10 cellular contexts compared by ENCODE assay signal in genomic region chr22:41256898-41257260, GRCh38. TPM values are rescaled to one million over a fixed set of nuclear protein-coding genes. Genes with fewer than 3 reads are reported as not detected.
DNase-seq lines count a peak whose midpoint lies in the region; ATAC-seq, FAIRE-seq and TF ChIP-seq lines count a peak whose summit lies in the region.
"Had no signal": no experiment of that assay in that cellular context is flagged by ENCODE, and none has a peak within 500 bp of the region (broad histone marks: within the 10 kb centered on the region; RNA-seq: fewer than 3 reads in every experiment).

No MANE protein-coding gene starts in this region.

- H3K27ac Mint-ChIP-seq in neural progenitor cell = no peak overlapping the region
- H3K27ac Mint-ChIP-seq: activated CD4-positive, alpha-beta memory T cell treated with anti-CD3 and anti-CD28 coated beads for 36 hours; activated naive CD8-positive, alpha-beta T cell treated with anti-CD3 and anti-CD28 coated beads, Interleukin-2, amount 10 ng/mL, durations not matched to agents 7 days and 5 days had no signal

- H3K27me3 Mint-ChIP-seq in neural progenitor cell (ENCODE audit: insufficient read depth, low read depth) = no peaks in the 10 kb centered on the region
- H3K27me3 Mint-ChIP-seq: activated CD4-positive, alpha-beta memory T cell treated with anti-CD3 and anti-CD28 coated beads for 36 hours; activated naive CD8-positive, alpha-beta T cell treated with anti-CD3 and anti-CD28 coated beads, Interleukin-2, amount 10 ng/mL, durations not matched to agents 7 days and 5 days had no signal

- 88% methylated on average over 6 of the region's 6 CpGs; no CpG with 5 or more reads in 1 of the 2 experiments for WGBS in H1 (ENCODE audit: extremely low coverage in 1 of 2, insufficient coverage in 1 of 2, insufficient read length in 1 of 2, insufficient replicate concordance in 2 of 2, low coverage in 1 of 2, low lambda C conversion rate in 2 of 2, missing lambda C conversion rate in 1 of 2), 2 experiments

- H2BK15ac ChIP-seq in H1 (ENCODE audit: low read length) = no peak overlapping the region

- H3F3A ChIP-seq in neural progenitor cell (ENCODE audit: low read depth) = no peaks in the 10 kb centered on the region

- H3K23ac ChIP-seq in H1 (ENCODE audit: insufficient read length) = no peak overlapping the region

- no peak overlapping the region for H2BK12ac ChIP-seq in H1 (ENCODE audit: low read depth, low read length)

- no peak for ATAC-seq in HG02885 (IDR thresholded peaks at IDR 0.05; ENCODE audit: poor library complexity, unreplicated experiment)
- ATAC-seq in mucosa of descending colon = no peak
- no peak for ATAC-seq in GM18511 (IDR thresholded peaks at IDR 0.05; ENCODE audit: unreplicated experiment)

- H3K36me3 ChIP-seq in H1 (ENCODE audit: control insufficient read depth in 2 of 4, insufficient read depth in 4 of 4, low read length in 3 of 4) (peaks cover 55 to 92% (median 73%) of the 10 kb centered on the region in 4 experiments), neural progenitor cell (peaks cover 5% of the 10 kb centered on the region), mucosa of descending colon (ENCODE audit: low read depth) (peaks cover 3% of the 10 kb centered on the region)

- no peak for TF ChIP-seq POLR2A in H1 (IDR thresholded peaks at IDR 0.05; ENCODE audit: control extremely low read depth in 1 of 2, low read depth in 2 of 2, low read length in 2 of 2)

- TF ChIP-seq RAD21 in H1 (IDR thresholded peaks at IDR 0.05 in 1 of 2, conservative IDR thresholded peaks at IDR 0.05 in 1 of 2; ENCODE audit: low read depth in 2 of 2, low read length in 2 of 2) = no peak

- H3K9me3 Mint-ChIP-seq in neural progenitor cell = no peaks in the 10 kb centered on the region
- H3K9me3 Mint-ChIP-seq: activated CD4-positive, alpha-beta memory T cell treated with anti-CD3 and anti-CD28 coated beads for 36 hours; activated naive CD8-positive, alpha-beta T cell treated with anti-CD3 and anti-CD28 coated beads, Interleukin-2, amount 10 ng/mL, durations not matched to agents 7 days and 5 days had no signal

- H3K27me3 ChIP-seq in H1 (replicated peaks in 1 of 4; ENCODE audit: control insufficient read depth in 3 of 4, extremely low read depth in 1 of 4, insufficient read depth in 3 of 4, low read length in 3 of 4) (no peaks in the 10 kb centered on the region), neural progenitor cell (no peaks in the 10 kb centered on the region)

- peaks cover 19% of the 10 kb centered on the region for H3K36me3 Mint-ChIP-seq in neural progenitor cell

- intact Hi-C loops in mucosa of descending colon (cut with DNase I, micrococcal nuclease) = no loop called here

- no peak overlapping the region for H2AK5ac ChIP-seq in H1 (ENCODE audit: low read depth, low read length)

- FAIRE-seq in H1 (lab: Jason Lieb, UNC) = no peak

- no peak for TF ChIP-seq CTCF in H1 (IDR thresholded peaks at IDR 0.05; ENCODE audit: control extremely low read depth in 1 of 3, insufficient read depth in 1 of 3, low read depth in 1 of 3, low read length in 3 of 3)
- TF ChIP-seq CTCF in neural progenitor cell (IDR thresholded peaks at IDR 0.05) = no peak
- TF ChIP-seq CTCF in mucosa of descending colon (IDR thresholded peaks at IDR 0.05) = no peak

- H3K4me2 ChIP-seq in H1 (ENCODE audit: insufficient read depth in 1 of 2, low read depth in 2 of 2, low read length in 2 of 2) (no peak overlapping the region; a peak in 2 of 4 replicates), neural progenitor cell (no peak overlapping the region)

- no peak overlapping the region for H2AFZ ChIP-seq in H1 (ENCODE audit: low read length)
- H2AFZ ChIP-seq in neural progenitor cell (replicated peaks) = no peak overlapping the region

- H3K4me3 ChIP-seq in H1 (ENCODE audit: extremely low read depth in 1 of 4, insufficient read depth in 2 of 4, low read depth in 3 of 4, low read length in 4 of 4) = no peak overlapping the region
- no peak overlapping the region for H3K4me3 ChIP-seq in neural progenitor cell
- no peak overlapping the region for H3K4me3 ChIP-seq in mucosa of descending colon

- H3K79me2 ChIP-seq in H1 (ENCODE audit: control insufficient read depth in 1 of 2, insufficient read depth in 2 of 2, low read length in 2 of 2) = no peaks in the 10 kb centered on the region
- no peaks in the 10 kb centered on the region for H3K79me2 ChIP-seq in neural progenitor cell (ENCODE audit: low read depth)

- H3K23me2 ChIP-seq in H1 (ENCODE audit: low read depth, low read length) = no peaks in the 10 kb centered on the region

- POLR2A ChIA-PET in H1 (lab: Charles Lee; ENCODE audit: partially characterized antibody) = interaction anchor here (0.5 to 4.7 kb wide), 15 partner anchors 9 to 234 kb away, joined by 3 to 28 read pairs (median 5); partner anchors contain the start of genes CHADL, RANGAP1, TEF and TOB2

- no peak overlapping the region; the same call in 1 of the 2 replicates for H4K8ac ChIP-seq in H1 (ENCODE audit: extremely low read depth, insufficient read depth, low read length)

- H3K56ac ChIP-seq in H1 (replicated peaks; ENCODE audit: insufficient read length, low read depth, low read length) = no peak overlapping the region

- peaks cover 3% of the 10 kb centered on the region for H3K4me1 Mint-ChIP-seq in neural progenitor cell
- H3K4me1 Mint-ChIP-seq: activated naive CD8-positive, alpha-beta T cell treated with anti-CD3 and anti-CD28 coated beads, Interleukin-2, amount 10 ng/mL, durations not matched to agents 7 days and 5 days had no signal

- H4K91ac ChIP-seq in H1 (replicated peaks; ENCODE audit: insufficient read length, low read length) = no peak overlapping the region

- H2BK20ac ChIP-seq in H1 (ENCODE audit: low read length) = no peak overlapping the region

- CTCF ChIA-PET in H1 (lab: Charles Lee; ENCODE audit: partially characterized antibody) = interaction anchor here (0.8 to 3.2 kb wide), 5 partner anchors 9 to 334 kb away, joined by 3 to 11 read pairs (median 5); no protein-coding TSS in a partner anchor

- H3K14ac ChIP-seq in H1 (ENCODE audit: insufficient read length) = no peak overlapping the region

- no peak overlapping the region for H4K5ac ChIP-seq in H1 (ENCODE audit: insufficient read length, low read depth, low read length)

- H3K4ac ChIP-seq in H1 (replicated peaks; ENCODE audit: insufficient read length, low read depth, low read length) = no peak overlapping the region

- H3K18ac ChIP-seq in H1 (ENCODE audit: extremely low read depth, low read length) = no peak overlapping the region; the same call in 1 of the 2 replicates

- H4K20me1 ChIP-seq in H1 (replicated peaks in 1 of 2; ENCODE audit: control insufficient read depth in 1 of 2, insufficient read depth in 2 of 2, low read length in 2 of 2) (peaks cover 5 to 11% of the 10 kb centered on the region in 2 experiments), neural progenitor cell (ENCODE audit: low read depth) (peaks cover 5% of the 10 kb centered on the region)

- H3K9me3 ChIP-seq in H1 (ENCODE audit: insufficient read depth in 2 of 2, low read depth in 1 of 2, low read length in 1 of 2) = no peaks in the 10 kb centered on the region
- no peaks in the 10 kb centered on the region for H3K9me3 ChIP-seq in neural progenitor cell (ENCODE audit: low read depth)
- H3K9me3 ChIP-seq in mucosa of descending colon = no peaks in the 10 kb centered on the region

- H2BK5ac ChIP-seq in H1 (ENCODE audit: low read depth, low read length) = no peak overlapping the region; the same call in 1 of the 2 replicates

- H3K9ac ChIP-seq in H1 (replicated peaks in 1 of 4; ENCODE audit: extremely low read depth in 1 of 4, low read depth in 3 of 4, low read length in 3 of 4) (no peak overlapping the region; a peak in 1 of 7 replicates), neural progenitor cell (no peak overlapping the region)

- H2BK120ac ChIP-seq in H1 (replicated peaks; ENCODE audit: low read depth, low read length) = no peak overlapping the region

- TF ChIP-seq EP300 in H1 (IDR thresholded peaks at IDR 0.05; ENCODE audit: borderline replicate concordance in 1 of 2, low read depth in 2 of 2, low read length in 2 of 2) = no peak

- H3K4me1 ChIP-seq in H1 (replicated peaks in 1 of 4; ENCODE audit: control insufficient read depth in 3 of 4, insufficient read depth in 4 of 4, low read length in 3 of 4) (peaks cover 0 to 4% (median under 1%) of the 10 kb centered on the region in 4 experiments; a peak in 2 of 7 replicates), neural progenitor cell (peaks cover 9% of the 10 kb centered on the region), mucosa of descending colon (ENCODE audit: low read depth) (no peaks in the 10 kb centered on the region)

- H3K27ac ChIP-seq in H1 (ENCODE audit: low read depth, low read length) (peak overlapping the region; percentile 60; the same call in 1 of the 2 replicates), neural progenitor cell (no peak overlapping the region)

- peaks cover 3% of the 10 kb centered on the region; the same call in 1 of the 2 replicates for H3K79me1 ChIP-seq in H1 (ENCODE audit: low read depth, low read length)

- peak overlapping the region; percentile 75 for H3K4me3 Mint-ChIP-seq in neural progenitor cell
- H3K4me3 Mint-ChIP-seq: activated CD4-positive, alpha-beta memory T cell treated with anti-CD3 and anti-CD28 coated beads for 36 hours; activated naive CD8-positive, alpha-beta T cell treated with anti-CD3 and anti-CD28 coated beads, Interleukin-2, amount 10 ng/mL, durations not matched to agents 7 days and 5 days had no signal

- DNase-seq in EH (ENCODE audit: low read depth) (peak; percentile 39), NCI-H2029 (lab: John Stamatoyannopoulos, UW) (peak; percentile 65), H1 (ENCODE audit: low read depth in 1 of 2, low spot score in 2 of 2) (no peak), neural progenitor cell (ENCODE audit: low spot score) (peak; percentile 46), mucosa of descending colon (no peak)
- DNase-seq: activated CD4-positive, alpha-beta memory T cell treated with anti-CD3 and anti-CD28 coated beads for 36 hours; activated naive CD8-positive, alpha-beta T cell treated with anti-CD3 and anti-CD28 coated beads, Interleukin-2, amount 10 ng/mL, durations not matched to agents 7 days and 5 days; NCI-H1105 had no signal

RNA-seq across cellular contexts. Expression of gene CHADL, which starts 16.1 kb away (rescaled TPM):
- total RNA-seq in H1 (2021; fragmentation: NEBNext Ultra II Directional; extraction: Animal tissue kit (Norgen Biotek cat#: 25700)) = 0.78 and 0.84 TPM in 2 replicates
- 1.4 and 2.2 TPM in 2 replicates for polyA plus RNA-seq in H1 (2011; rRNA removed)
- 0.90 TPM for polyA plus RNA-seq in H1 (2011; cell fraction: cytosol; rRNA removed)
- 2.2 TPM for polyA plus RNA-seq in H1 (2011; cell fraction: nucleus; rRNA removed)
- polyA plus RNA-seq in H1 (2012, experiment 1 of 2) = 0.17 to 0.53 TPM (median 0.47 TPM) in 4 replicates
- 0.73 TPM for polyA plus RNA-seq in H1 (2012, experiment 2 of 2)
- 0.57 TPM for polyA plus RNA-seq in H1 (2013, experiment 1 of 2)
- polyA plus RNA-seq in H1 (2013, experiment 2 of 2) = 0.55 TPM
- 0.29 and 0.32 TPM in 2 replicates for polyA minus RNA-seq in H1 (2011; rRNA and poly(A)+ RNA removed)
- not detected for polyA minus RNA-seq in H1 (2011; cell fraction: cytosol; rRNA and poly(A)+ RNA removed)
- 2.7 TPM for polyA minus RNA-seq in H1 (2011; cell fraction: nucleus; rRNA and poly(A)+ RNA removed)
- 0.56 TPM in 1 of 2 replicates, not detected in the other for total RNA-seq in neural progenitor cell (ENCODE audit: low replicate concordance)
- total RNA-seq in mucosa of descending colon = 1 to 10 TPM; 1.1 to 8.8 (median 1.9) TPM

RNA-seq across cellular contexts. Expression of gene RANGAP1, which starts 29.1 kb away (rescaled TPM):
- 171 and 176 TPM in 2 replicates for total RNA-seq in H1 (2021; fragmentation: NEBNext Ultra II Directional; extraction: Animal tissue kit (Norgen Biotek cat#: 25700))
- polyA plus RNA-seq in H1 (2011; rRNA removed) = 121 and 190 TPM in 2 replicates
- polyA plus RNA-seq in H1 (2011; cell fraction: cytosol; rRNA removed) = 168 TPM
- polyA plus RNA-seq in H1 (2011; cell fraction: nucleus; rRNA removed) = 215 TPM
- 115 to 161 TPM (median 143 TPM) in 4 replicates for polyA plus RNA-seq in H1 (2012, experiment 1 of 2)
- polyA plus RNA-seq in H1 (2012, experiment 2 of 2) = 150 TPM
- 62.4 TPM for polyA plus RNA-seq in H1 (2013, experiment 1 of 2)
- polyA plus RNA-seq in H1 (2013, experiment 2 of 2) = 60.5 TPM
- 105 and 127 TPM in 2 replicates for polyA minus RNA-seq in H1 (2011; rRNA and poly(A)+ RNA removed)
- polyA minus RNA-seq in H1 (2011; cell fraction: cytosol; rRNA and poly(A)+ RNA removed) = 88.7 TPM
- polyA minus RNA-seq in H1 (2011; cell fraction: nucleus; rRNA and poly(A)+ RNA removed) = 64.5 TPM
- 53.4 and 114 TPM in 2 replicates for total RNA-seq in neural progenitor cell (ENCODE audit: low replicate concordance)
- total RNA-seq in mucosa of descending colon = 10 to 100 TPM; 26.9 to 48.9 (median 35.3) TPM

RNA-seq across cellular contexts. Expression of gene ZC3H7B, which starts 44.4 kb away (rescaled TPM):
- total RNA-seq in H1 (2021; fragmentation: NEBNext Ultra II Directional; extraction: Animal tissue kit (Norgen Biotek cat#: 25700)) = 77.3 and 78.6 TPM in 2 replicates
- 35.5 and 57.5 TPM in 2 replicates for polyA plus RNA-seq in H1 (2011; rRNA removed)
- 42.1 TPM for polyA plus RNA-seq in H1 (2011; cell fraction: cytosol; rRNA removed)
- 87.3 TPM for polyA plus RNA-seq in H1 (2011; cell fraction: nucleus; rRNA removed)
- 41.9 to 56.5 TPM (median 51.0 TPM) in 4 replicates for polyA plus RNA-seq in H1 (2012, experiment 1 of 2)
- 38.4 TPM for polyA plus RNA-seq in H1 (2012, experiment 2 of 2)
- 30.2 TPM for polyA plus RNA-seq in H1 (2013, experiment 1 of 2)
- polyA plus RNA-seq in H1 (2013, experiment 2 of 2) = 29.2 TPM
- polyA minus RNA-seq in H1 (2011; rRNA and poly(A)+ RNA removed) = 29.4 and 36.8 TPM in 2 replicates
- 33.5 TPM for polyA minus RNA-seq in H1 (2011; cell fraction: cytosol; rRNA and poly(A)+ RNA removed)
- polyA minus RNA-seq in H1 (2011; cell fraction: nucleus; rRNA and poly(A)+ RNA removed) = 25.9 TPM
- total RNA-seq in neural progenitor cell (ENCODE audit: low replicate concordance) (25.8 and 56.3 TPM in 2 replicates), mucosa of descending colon (10 to 100 TPM; 37.8 to 57.5 (median 39.3) TPM)

RNA-seq across cellular contexts. Expression of gene L3MBTL2, which starts 51.8 kb away (rescaled TPM):
- 23.9 and 24.4 TPM in 2 replicates for total RNA-seq in H1 (2021; fragmentation: NEBNext Ultra II Directional; extraction: Animal tissue kit (Norgen Biotek cat#: 25700))
- 24.9 and 30.1 TPM in 2 replicates for polyA plus RNA-seq in H1 (2011; rRNA removed)
- 29.0 TPM for polyA plus RNA-seq in H1 (2011; cell fraction: cytosol; rRNA removed)
- 47.9 TPM for polyA plus RNA-seq in H1 (2011; cell fraction: nucleus; rRNA removed)
- 16.7 to 28.2 TPM (median 25.1 TPM) in 4 replicates for polyA plus RNA-seq in H1 (2012, experiment 1 of 2)
- 20.3 TPM for polyA plus RNA-seq in H1 (2012, experiment 2 of 2)
- 15.2 TPM for polyA plus RNA-seq in H1 (2013, experiment 1 of 2)
- 14.0 TPM for polyA plus RNA-seq in H1 (2013, experiment 2 of 2)
- polyA minus RNA-seq in H1 (2011; rRNA and poly(A)+ RNA removed) = 34.6 and 35.3 TPM in 2 replicates
- 11.9 TPM for polyA minus RNA-seq in H1 (2011; cell fraction: cytosol; rRNA and poly(A)+ RNA removed)
- polyA minus RNA-seq in H1 (2011; cell fraction: nucleus; rRNA and poly(A)+ RNA removed) = 18.2 TPM
- total RNA-seq in neural progenitor cell (ENCODE audit: low replicate concordance) (14.4 and 24.4 TPM in 2 replicates), mucosa of descending colon (10 to 100 TPM; 17.7 to 25.0 (median 18.9) TPM)

Comparison
In these comparisons a context has a peak if more than half of its experiments do, and no peak if none do; other contexts are left out.
1. DNase-seq: peak in EH (single experiment), NCI-H2029 (single experiment) and neural progenitor cell (single experiment); none in H1 (0 of 2) and mucosa of descending colon (0 of 3).